ENCODE assay signal across 1 cellular context in the genomic region with DNA sequence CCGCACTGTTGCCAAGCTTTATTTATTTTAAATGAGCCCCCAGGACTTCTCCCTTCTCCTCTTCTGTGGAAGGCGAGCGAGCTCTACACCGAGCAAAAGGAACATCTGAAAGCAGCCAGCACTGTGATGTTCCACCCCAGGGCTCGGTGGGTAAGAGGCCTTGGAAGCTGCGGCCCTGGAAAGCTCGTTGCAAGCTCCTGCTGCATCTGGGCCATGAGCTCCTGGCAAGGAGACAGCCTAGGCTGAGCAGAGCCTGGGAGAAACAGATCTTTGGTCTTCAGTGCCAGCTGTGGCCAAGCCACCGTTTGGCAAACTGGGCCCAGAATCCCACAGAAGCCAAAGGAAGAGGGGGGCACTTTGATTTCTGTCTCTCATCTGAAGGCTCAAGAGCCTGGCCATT.
TF ChIP-seq lines count a peak whose summit lies in the region.

No MANE protein-coding gene starts in this region.

TF ChIP-seq in GM23338, 12 proteins besides CTCF, POLR2A, EP300 and RAD21 (continued from another document):
- TF ChIP-seq ZNF462 (CRISPR knock-in tag; IDR thresholded peaks at IDR 0.05) (no peak), EZH2phosphoT487 (IDR thresholded peaks at IDR 0.05; ENCODE audit: unreplicated experiment) (no peak), ZNF331 (CRISPR knock-in tag; IDR thresholded peaks at IDR 0.05; ENCODE audit: low read depth) (no peak), ZNF114 (CRISPR knock-in tag; IDR thresholded peaks at IDR 0.05) (no peak), STAT1 (IDR thresholded peaks at IDR 0.05; ENCODE audit: unreplicated experiment) (no peak), EZH2 (IDR thresholded peaks at IDR 0.05; ENCODE audit: low read depth, unreplicated experiment) (no peak), CREB1 (CRISPR knock-in tag; IDR thresholded peaks at IDR 0.05; ENCODE audit: low read depth) (no peak)
